ENCODE assay signal across 13 cellular contexts in genomic region chr7:142481548-142481947, GRCh38.
DNase-seq lines count a peak whose midpoint lies in the region; ATAC-seq lines count a peak whose summit lies in the region.
"Had no signal": no experiment of that assay in that cellular context is flagged by ENCODE, and none has a peak within 500 bp of the region (broad histone marks: within the 10 kb centered on the region; RNA-seq: fewer than 3 reads in every experiment).

No MANE protein-coding gene starts in this region.

- ATAC-seq in HG02759 (IDR thresholded peaks at IDR 0.05; ENCODE audit: unreplicated experiment) = no peak
- ATAC-seq in stimulated activated naive B cell treated with anti-CD40 and anti-IgM and Interleukin-4, amounts not matched to agents 10 μg/mL and 1 μg/mL and 100 μg/mL, for 72 hours (replicated peaks) = no peak

- no peak overlapping the region for H3K27ac Mint-ChIP-seq in stimulated activated naive B cell treated with anti-CD40 and anti-IgM and Interleukin-4, amounts not matched to agents 10 μg/mL and 1 μg/mL and 100 μg/mL, for 72 hours

- DNase-seq in AG08395 (ENCODE audit: low spot score) (peak; percentile 20), EL (peak; percentile 41), RPMI7951 (ENCODE audit: low read depth) (peak; percentile 56), fibroblast of gingiva (ENCODE audit: low read depth) (peak; percentile 61), NCI-H128 (lab: John Stamatoyannopoulos, UW; ENCODE audit: unreplicated experiment) (no peak)
- no peak for DNase-seq in activated CD4-positive, CD25-positive, alpha-beta regulatory T cell (lab: John Stamatoyannopoulos, UW)
- no peak for DNase-seq in stimulated activated naive B cell treated with anti-CD40 and anti-IgM and Interleukin-4, amounts not matched to agents 10 μg/mL and 1 μg/mL and 100 μg/mL, for 72 hours
- DNase-seq: esophagus squamous epithelium; kidney glomerular epithelial cell; SIG-M5; stimulated activated CD4-positive, alpha-beta T cell treated with anti-CD3 and anti-CD28 coated beads, Interleukin-2, amount 100 ng/mL, for 48 hours; substantia nigra had no signal

- no peaks in the 10 kb centered on the region for H3K9me3 Mint-ChIP-seq in stimulated activated naive B cell treated with anti-CD40 and anti-IgM and Interleukin-4, amounts not matched to agents 10 μg/mL and 1 μg/mL and 100 μg/mL, for 72 hours

- no peak overlapping the region for H3K4me3 Mint-ChIP-seq in stimulated activated naive B cell treated with anti-CD40 and anti-IgM and Interleukin-4, amounts not matched to agents 10 μg/mL and 1 μg/mL and 100 μg/mL, for 72 hours

- H3K27me3 Mint-ChIP-seq in stimulated activated naive B cell treated with anti-CD40 and anti-IgM and Interleukin-4, amounts not matched to agents 10 μg/mL and 1 μg/mL and 100 μg/mL, for 72 hours = peaks cover 27 to 30% of the 10 kb centered on the region in 2 donors

- peaks cover 21 to 32% of the 10 kb centered on the region in 2 donors for H3K4me1 Mint-ChIP-seq in stimulated activated naive B cell treated with anti-CD40 and anti-IgM and Interleukin-4, amounts not matched to agents 10 μg/mL and 1 μg/mL and 100 μg/mL, for 72 hours

- H3K36me3 Mint-ChIP-seq in stimulated activated naive B cell treated with anti-CD40 and anti-IgM and Interleukin-4, amounts not matched to agents 10 μg/mL and 1 μg/mL and 100 μg/mL, for 72 hours = no peaks in the 10 kb centered on the region

Comparison
In these comparisons a context has a peak if more than half of its experiments do, and no peak if none do; other contexts are left out.
1. DNase-seq: peak in AG08395 (single experiment), EL (single experiment), RPMI7951 (single experiment) and fibroblast of gingiva (single experiment); none in activated CD4-positive, CD25-positive, alpha-beta regulatory T cell (0 of 4), NCI-H128 (single experiment) and stimulated activated naive B cell treated with anti-CD40 and anti-IgM and Interleukin-4, amounts not matched to agents 10 μg/mL and 1 μg/mL and 100 μg/mL, for 72 hours (single experiment).